Comparison of ENCODE assay signal across 11 cellular contexts in genomic region chr10:119700321-119700954, GRCh38. TPM values are rescaled to one million over a fixed set of nuclear protein-coding genes. Genes with fewer than 3 reads are reported as not detected.
A peak's percentile ranks its signal among the peaks of the same experiment; 100 is the strongest.
DNase-seq lines count a peak whose midpoint lies in the region; ATAC-seq, FAIRE-seq and TF ChIP-seq lines count a peak whose summit lies in the region.
"Had no signal": no experiment of that assay in that cellular context is flagged by ENCODE, and none has a peak within 500 bp of the region (broad histone marks: within the 10 kb centered on the region; RNA-seq: fewer than 3 reads in every experiment).

No MANE protein-coding gene starts in this region.

- H3K36me3 Mint-ChIP-seq in immature natural killer cell, result peaks cover 0 to 3% (median 3%) of the 10 kb centered on the region in 3 donors

- TF ChIP-seq POLR2A in K562 (conservative IDR thresholded peaks at IDR 0.05), result no peak

- no peak for FAIRE-seq in K562 (lab: Jason Lieb, UNC)
- FAIRE-seq: bronchial epithelial cell had no signal

- intact Hi-C loops in K562 (cut with micrococcal nuclease), result no loop called here

- TF ChIP-seq CTCF in HEK293 (tag by site-specific recombination; IDR thresholded peaks at IDR 0.05) (no peak), K562 (IDR thresholded peaks at IDR 0.05 in 2 of 3, conservative IDR thresholded peaks at IDR 0.05 in 1 of 3; ENCODE audit: insufficient read depth in 2 of 3, low read depth in 1 of 3, low read length in 3 of 3) (no peak)

- H3K4me1 Mint-ChIP-seq in immature natural killer cell, result peaks cover 2 to 8% of the 10 kb centered on the region in 2 donors

- no peak for TF ChIP-seq EP300 in K562 (IDR thresholded peaks at IDR 0.05; ENCODE audit: low read length)

- no peak overlapping the region for H3K4me2 ChIP-seq in K562 (ENCODE audit: insufficient read depth, low read length)

- no peak overlapping the region for H2AFZ ChIP-seq in K562 (ENCODE audit: low read depth, low read length)

- no peaks in the 10 kb centered on the region for H3K27me3 ChIP-seq in K562 (ENCODE audit: control insufficient read depth in 2 of 2, insufficient read depth in 2 of 2, low read length in 2 of 2)

- H3K27me3 Mint-ChIP-seq in immature natural killer cell (ENCODE audit: low read depth in 3 of 3), result peaks cover 0 to 3% (median 0%) of the 10 kb centered on the region in 3 donors

- H3K9me1 ChIP-seq in K562 (ENCODE audit: control insufficient read depth, insufficient read depth, low read length), result no peaks in the 10 kb centered on the region

- H3K4me1 ChIP-seq in HEK293 (ENCODE audit: control insufficient read depth, insufficient read depth, low read length), result peaks cover 2% of the 10 kb centered on the region; the same call in 1 of the 2 replicates
- no peaks in the 10 kb centered on the region; a peak in 1 of 5 replicates for H3K4me1 ChIP-seq in K562 (replicated peaks in 1 of 2; ENCODE audit: control insufficient read depth in 2 of 2, insufficient read depth in 2 of 2, low read length in 2 of 2)

- no peaks in the 10 kb centered on the region for H3K79me2 ChIP-seq in K562 (ENCODE audit: control insufficient read depth, insufficient read depth, low read length)

- ATAC-seq in GM18867 (IDR thresholded peaks at IDR 0.05; ENCODE audit: unreplicated experiment) (peak; percentile 60), HG03521 (IDR thresholded peaks at IDR 0.05; ENCODE audit: unreplicated experiment) (peak; percentile 35), K562 (no peak)

- POLR2A ChIA-PET in HEK293 (lab: Yijun Ruan, JAX) (interaction anchor here (1.2 to 1.9 kb wide), 2 partner anchors 14 to 25 kb away, joined by 3 to 8 read pairs; partner anchors contain the start of gene INPP5F), K562 (lab: Yijun Ruan, JAX) (no interaction called here)

- H3K36me3 ChIP-seq in HEK293 (ENCODE audit: control insufficient read depth in 2 of 2, insufficient read depth in 1 of 2, low read length in 2 of 2) (no peaks in the 10 kb centered on the region), K562 (ENCODE audit: control insufficient read depth, insufficient read depth, low read length) (no peaks in the 10 kb centered on the region)

- H3K4me3 Mint-ChIP-seq in immature natural killer cell, result no peak overlapping the region

- no peak overlapping the region for H3K9ac ChIP-seq in K562 (ENCODE audit: insufficient read depth in 1 of 2, low read depth in 2 of 2, low read length in 2 of 2)

- H3K27ac Mint-ChIP-seq in immature natural killer cell, result no peak overlapping the region

- H3K9me3 ChIP-seq in HEK293 (ENCODE audit: control insufficient read depth, insufficient read depth, low read depth, low read length) (no peaks in the 10 kb centered on the region), K562 (replicated peaks; ENCODE audit: control insufficient read depth, insufficient read depth, low read depth, low read length) (no peaks in the 10 kb centered on the region)

- WGBS in K562 (ENCODE audit: insufficient coverage, low coverage, missing lambda C conversion rate), result 28% methylated on average over 4 of the region's 4 CpGs

- in situ Hi-C loops in K562 (cut with MboI), result no loop called here

- no peak overlapping the region for H3K27ac ChIP-seq in HEK293 (ENCODE audit: extremely low read depth, low read depth, low read length)
- no peak overlapping the region for H3K27ac ChIP-seq in K562 (ENCODE audit: extremely low read depth, low read depth, low read length)

- H3K9me3 Mint-ChIP-seq in immature natural killer cell, result no peaks in the 10 kb centered on the region

- H3K4me3 ChIP-seq in HEK293 (ENCODE audit: low read depth, low read length) (no peak overlapping the region), K562 (no peak overlapping the region)

- DNase-seq in K562 (ENCODE audit: extremely low read depth in 1 of 4, low spot score in 3 of 4) (no peak), DMS153 treated with DMSO at 0.1 percent for 48 hours (lab: John Stamatoyannopoulos, UW; ENCODE audit: unreplicated experiment) (no peak), immature natural killer cell (no peak), NCI-H1417 (lab: John Stamatoyannopoulos, UW) (no peak)
- no peak for DNase-seq in stimulated activated CD4-positive, alpha-beta T cell treated with anti-CD3 and anti-CD28 coated beads, Interleukin-4, amount 100 ng/mL, for 4 hours
- DNase-seq: DND-41, NCI-H1092 treated with DMSO at 0.1 percent for 48 hours had no signal

- no peak for TF ChIP-seq RAD21 in K562 (CRISPR knock-in tag; conservative IDR thresholded peaks at IDR 0.05 in 1 of 2, IDR thresholded peaks at IDR 0.05 in 1 of 2)

- CTCF ChIA-PET in HEK293 (lab: Yijun Ruan, JAX), result no interaction called here
- CTCF ChIA-PET in K562 (lab: Yijun Ruan, JAX; ENCODE audit: low intra/inter-chr PET ratio), result no interaction called here

- BruUV-seq in K562 (replicated peaks; lab: Mats Ljungman, UMichigan), result no TSS peak

- H4K20me1 ChIP-seq in K562 (replicated peaks; ENCODE audit: control insufficient read depth, insufficient read depth, low read length), result no peaks in the 10 kb centered on the region

TF ChIP-seq in HEK293, 187 proteins besides CTCF, POLR2A, EP300 and RAD21 (continues in another document):
- TF ChIP-seq ZNF692 (tag by site-specific recombination; IDR thresholded peaks at IDR 0.05), result no peak
- no peak for TF ChIP-seq ZXDB (tag by site-specific recombination; IDR thresholded peaks at IDR 0.05)
- TF ChIP-seq REPIN1 (tag by site-specific recombination; IDR thresholded peaks at IDR 0.05; ENCODE audit: low read depth), result no peak

TF ChIP-seq in K562, 482 proteins besides CTCF, POLR2A, EP300 and RAD21:
- TF ChIP-seq TCF7L2 (IDR thresholded peaks at IDR 0.05; ENCODE audit: low read depth, low read length) (no peak), SPI1 (IDR thresholded peaks at IDR 0.05; ENCODE audit: borderline replicate concordance, low read depth, low read length) (peak; percentile 65)

RNA-seq across cellular contexts. Expression of gene INPP5F, which starts 25.4 kb away (rescaled TPM):
- total RNA-seq in K562 (2011; cell fraction: chromatin; rRNA removed; ENCODE audit: low replicate concordance), result 8.9 and 19.4 TPM in 2 replicates
- total RNA-seq in K562 (2011; cell fraction: nucleolus; rRNA removed), result 2.9 and 3.0 TPM in 2 replicates
- total RNA-seq in K562 (2011; cell fraction: nucleoplasm; rRNA removed), result 6.8 and 9.2 TPM in 2 replicates
- total RNA-seq in K562 (2014; rRNA removed) (3.3 and 3.7 TPM in 2 replicates), K562 (2014; rRNA removed; fragmentation: Illumina TruSeq; extraction: Trizol) (5.6 and 7.3 TPM in 2 replicates), K562 (2015; rRNA removed; fragmentation: Illumina TruSeq; extraction: Trizol) (5.3 and 5.9 TPM in 2 replicates), K562 (2021) (5.4 and 6.3 TPM in 2 replicates)
- polyA plus RNA-seq in K562 (2011; rRNA removed) (5.0 and 6.4 TPM in 2 replicates), K562 (2014; fragmentation: Illumina TruSeq; extraction: Trizol) (5.7 and 6.0 TPM in 2 replicates), K562 (2014; fragmentation: Nextera tagmentation; extraction: Ambion mirVana) (1 to 10 TPM; 1.6 to 1.7 TPM), K562 (2014; rRNA removed) (5.7 and 6.1 TPM in 2 replicates), immature natural killer cell (1 to 10 TPM; 6.7 to 8.0 (median 6.8) TPM)
- polyA plus RNA-seq in K562 (2011; cell fraction: cytosol; rRNA removed), result 1.8 and 3.4 TPM in 2 replicates
- polyA plus RNA-seq in K562 (2011; cell fraction: nucleus; rRNA removed), result 5.3 and 5.7 TPM in 2 replicates
- 4.1 and 5.4 TPM in 2 replicates for polyA plus RNA-seq in K562 (2012)
- 6.6 and 9.7 TPM in 2 replicates for polyA minus RNA-seq in K562 (2011; rRNA and poly(A)+ RNA removed)
- polyA minus RNA-seq in K562 (2011; cell fraction: cytosol; rRNA and poly(A)+ RNA removed), result 3.0 and 3.6 TPM in 2 replicates
- polyA minus RNA-seq in K562 (2011; cell fraction: nucleus; rRNA and poly(A)+ RNA removed), result 4.0 and 10.0 TPM in 2 replicates

RNA-seq across cellular contexts. Expression of gene BAG3, which starts 49.3 kb away (rescaled TPM):
- total RNA-seq in K562 (2011; cell fraction: chromatin; rRNA removed; ENCODE audit: low replicate concordance), result 6.2 and 7.7 TPM in 2 replicates
- 5.0 and 5.5 TPM in 2 replicates for total RNA-seq in K562 (2011; cell fraction: nucleolus; rRNA removed)
- total RNA-seq in K562 (2011; cell fraction: nucleoplasm; rRNA removed), result 4.7 and 5.1 TPM in 2 replicates
- total RNA-seq in K562 (2014; rRNA removed), result 9.7 and 14.2 TPM in 2 replicates
- total RNA-seq in K562 (2014; rRNA removed; fragmentation: Illumina TruSeq; extraction: Trizol), result 5.3 and 5.7 TPM in 2 replicates
- 7.2 and 9.2 TPM in 2 replicates for total RNA-seq in K562 (2015; rRNA removed; fragmentation: Illumina TruSeq; extraction: Trizol)
- total RNA-seq in K562 (2021), result 27.4 and 28.7 TPM in 2 replicates
- 2.6 and 4.7 TPM in 2 replicates for polyA plus RNA-seq in K562 (2011; rRNA removed)
- 3.8 and 6.1 TPM in 2 replicates for polyA plus RNA-seq in K562 (2011; cell fraction: cytosol; rRNA removed)
- 3.3 and 7.4 TPM in 2 replicates for polyA plus RNA-seq in K562 (2011; cell fraction: nucleus; rRNA removed)
- 27.9 and 31.0 TPM in 2 replicates for polyA plus RNA-seq in K562 (2012)
- 24.7 and 24.8 TPM in 2 replicates for polyA plus RNA-seq in K562 (2014; fragmentation: Illumina TruSeq; extraction: Trizol)
- 1 to 10 TPM; 3.9 to 4.1 TPM for polyA plus RNA-seq in K562 (2014; fragmentation: Nextera tagmentation; extraction: Ambion mirVana)
- 13.1 and 15.3 TPM in 2 replicates for polyA plus RNA-seq in K562 (2014; rRNA removed)
- 2.8 and 3.2 TPM in 2 replicates for polyA minus RNA-seq in K562 (2011; rRNA and poly(A)+ RNA removed)
- 9.2 and 11.0 TPM in 2 replicates for polyA minus RNA-seq in K562 (2011; cell fraction: cytosol; rRNA and poly(A)+ RNA removed)
- 3.1 and 3.9 TPM in 2 replicates for polyA minus RNA-seq in K562 (2011; cell fraction: nucleus; rRNA and poly(A)+ RNA removed)
- polyA plus RNA-seq in immature natural killer cell, result 1 to 10 TPM in 2 of 3 donors, under 1 TPM in 1; 0.57 to 3.1 (median 2.2) TPM
